Comparison of ENCODE assay signal across 1 cellular context in the genomic region with DNA sequence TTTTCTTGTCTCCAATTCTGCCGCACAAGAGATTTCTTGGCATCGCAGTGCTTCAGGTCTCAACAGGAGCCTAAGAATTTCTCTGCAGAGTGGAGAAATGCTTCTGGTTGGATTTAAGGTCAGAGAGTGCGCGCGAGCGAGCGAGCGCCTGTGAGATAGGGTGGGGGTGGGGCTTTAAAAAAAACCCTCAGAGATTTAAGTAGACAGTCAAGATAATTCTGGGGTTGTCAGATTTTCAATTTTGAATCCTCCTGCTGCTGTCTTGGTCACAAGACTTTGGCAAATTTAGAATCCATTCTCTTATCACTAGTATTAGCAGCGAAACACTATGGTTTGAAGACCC.
TF ChIP-seq lines count a peak whose summit lies in the region.

No MANE protein-coding gene starts in this region.

TF ChIP-seq in HepG2, 621 proteins besides CTCF, POLR2A, EP300 and RAD21:
- TF ChIP-seq ZBTB7A (CRISPR knock-in tag; IDR thresholded peaks at IDR 0.05) (no peak), SNAPC4 (CRISPR knock-in tag; IDR thresholded peaks at IDR 0.05) (no peak), PAXIP1 (CRISPR knock-in tag; conservative IDR thresholded peaks at IDR 0.05) (peak; percentile 22; the same call in 1 of the 2 replicates), CAMTA2 (CRISPR knock-in tag; IDR thresholded peaks at IDR 0.05; ENCODE audit: borderline replicate concordance) (no peak)
- TF ChIP-seq, protein P1, sequence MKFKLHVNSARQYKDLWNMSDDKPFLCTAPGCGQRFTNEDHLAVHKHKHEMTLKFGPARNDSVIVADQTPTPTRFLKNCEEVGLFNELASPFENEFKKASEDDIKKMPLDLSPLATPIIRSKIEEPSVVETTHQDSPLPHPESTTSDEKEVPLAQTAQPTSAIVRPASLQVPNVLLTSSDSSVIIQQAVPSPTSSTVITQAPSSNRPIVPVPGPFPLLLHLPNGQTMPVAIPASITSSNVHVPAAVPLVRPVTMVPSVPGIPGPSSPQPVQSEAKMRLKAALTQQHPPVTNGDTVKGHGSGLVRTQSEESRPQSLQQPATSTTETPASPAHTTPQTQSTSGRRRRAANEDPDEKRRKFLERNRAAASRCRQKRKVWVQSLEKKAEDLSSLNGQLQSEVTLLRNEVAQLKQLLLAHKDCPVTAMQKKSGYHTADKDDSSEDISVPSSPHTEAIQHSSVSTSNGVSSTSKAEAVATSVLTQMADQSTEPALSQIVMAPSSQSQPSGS (CRISPR knock-in tag; IDR thresholded peaks at IDR 0.05): no peak
